In the genomic region with DNA sequence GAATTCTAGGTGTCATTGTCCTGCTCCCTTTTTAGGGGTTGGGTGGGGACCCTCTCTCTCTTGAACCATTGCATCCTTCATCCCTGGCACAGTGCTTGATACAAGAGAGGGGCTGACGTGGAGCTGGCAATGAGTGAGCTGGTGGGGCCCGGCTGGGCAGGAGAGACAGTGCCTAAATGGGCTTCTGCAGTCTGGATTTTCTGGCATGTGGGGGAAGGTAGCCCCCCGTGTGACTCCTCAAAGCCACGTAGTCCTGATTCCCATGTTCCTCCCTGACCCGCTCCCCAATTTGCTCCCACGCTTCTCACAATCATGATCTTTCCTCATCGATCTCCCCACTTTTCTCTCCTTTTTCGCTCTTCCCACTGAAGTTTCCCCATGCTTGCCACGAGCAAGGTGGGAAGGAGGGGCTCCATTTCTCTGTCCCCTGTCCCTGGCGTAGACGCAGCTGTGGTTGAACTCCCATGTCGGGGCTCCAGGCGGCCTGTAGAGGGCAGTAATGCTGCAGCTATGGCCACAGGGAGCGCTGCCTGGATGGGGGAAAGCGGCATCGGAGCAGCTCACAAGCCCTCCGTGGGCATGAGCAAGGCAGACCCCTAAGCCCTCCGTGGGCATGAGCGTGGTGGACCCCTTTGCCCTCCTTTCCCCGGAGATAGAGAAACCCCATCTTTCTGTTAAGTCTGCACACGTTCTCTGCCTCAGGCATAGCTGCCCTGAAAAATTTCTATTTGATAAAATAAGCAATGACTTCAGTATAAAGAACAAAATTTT, we compare ENCODE assay signal across 1 cellular context.
A peak's percentile ranks its signal among the peaks of the same experiment; 100 is the strongest.
TF ChIP-seq lines count a peak whose summit lies in the region.

No MANE protein-coding gene starts in this region.

TF ChIP-seq in GM12878, 131 proteins besides CTCF, POLR2A, EP300 and RAD21 (continued from another document):
- TF ChIP-seq RB1 (IDR thresholded peaks at IDR 0.05; ENCODE audit: borderline replicate concordance) (peak; percentile 68; the same call in 1 of the 2 replicates), IKZF2 (IDR thresholded peaks at IDR 0.05) (peak; percentile 12 to 25; a peak in 2 of 4 replicates), YBX1 (IDR thresholded peaks at IDR 0.05) (no peak), SUZ12 (IDR thresholded peaks at IDR 0.05; ENCODE audit: unreplicated experiment) (no peak), ZNF622 (IDR thresholded peaks at IDR 0.05) (no peak), RUNX3 (IDR thresholded peaks at IDR 0.05; ENCODE audit: low read length) (peak; percentile 67), HDGF (IDR thresholded peaks at IDR 0.05) (peak; percentile 76; the same call in 1 of the 2 replicates)
